1 cellular context compared by ENCODE assay signal in genomic region chr3:148150141-148150540, GRCh38.
TF ChIP-seq lines count a peak whose summit lies in the region.

No MANE protein-coding gene starts in this region.

TF ChIP-seq in SK-N-SH treated with all-trans-retinoic acid at 6 μM for 48 hours, 23 proteins besides CTCF, POLR2A, EP300 and RAD21 (continued from another document):
- TF ChIP-seq TSHZ2 (CRISPR knock-in tag; IDR thresholded peaks at IDR 0.05): no peak
